In genomic region chr11:62560566-62561103, GRCh38 we compare ENCODE assay signal across 8 cellular contexts.
A peak's percentile ranks its signal among the peaks of the same experiment; 100 is the strongest.
DNase-seq lines count a peak whose midpoint lies in the region; ATAC-seq lines count a peak whose summit lies in the region.

No MANE protein-coding gene starts in this region.

- DNase-seq in NCI-H1694 treated with DMSO at 0.1 percent for 48 hours (lab: John Stamatoyannopoulos, UW), result peak; percentile 33
- no peak for DNase-seq in NCI-H1694 (lab: John Stamatoyannopoulos, UW)
- peak; percentile 71 for DNase-seq in NCI-H2107 treated with DMSO at 0.1 percent for 48 hours (lab: John Stamatoyannopoulos, UW; ENCODE audit: unreplicated experiment)
- DNase-seq in activated CD4-positive, alpha-beta T cell treated with anti-CD3 and anti-CD28 coated beads, Interleukin-2, amount 50 U/mL, for 1 hour, result peak; percentile 87
- peak; percentile 80 for DNase-seq in effector CD4-positive, alpha-beta T cell
- DNase-seq in memory B cell (ENCODE audit: low spot score in 2 of 2), result peak; percentile 73 to 74
- peak; percentile 60 to 73 for DNase-seq in stimulated activated CD8-positive, alpha-beta memory T cell treated with anti-CD3 and anti-CD28 coated beads, Interleukin-7, amount 100 ng/mL, for 1 hour (ENCODE audit: low read depth in 2 of 2)
- DNase-seq in SHP77 (lab: John Stamatoyannopoulos, UW), result no peak

- no peaks in the 10 kb centered on the region for H3K9me3 Mint-ChIP-seq in memory B cell

- ATAC-seq in memory B cell (ENCODE audit: low read depth), result peak; percentile 40

- H3K4me1 Mint-ChIP-seq in memory B cell, result peaks cover 34% of the 10 kb centered on the region

- H3K36me3 Mint-ChIP-seq in memory B cell, result peaks cover 21% of the 10 kb centered on the region

- peak overlapping the region; percentile 81 for H3K27ac Mint-ChIP-seq in memory B cell

- H3K4me3 Mint-ChIP-seq in memory B cell, result no peak overlapping the region

- no peaks in the 10 kb centered on the region for H3K27me3 Mint-ChIP-seq in memory B cell

Comparison
In these comparisons a context has a peak if more than half of its experiments do, and no peak if none do; other contexts are left out.
1. DNase-seq: peak in NCI-H1694 treated with DMSO at 0.1 percent for 48 hours (single experiment), NCI-H2107 treated with DMSO at 0.1 percent for 48 hours (single experiment), activated CD4-positive, alpha-beta T cell treated with anti-CD3 and anti-CD28 coated beads, Interleukin-2, amount 50 U/mL, for 1 hour (single experiment), effector CD4-positive, alpha-beta T cell (single experiment), memory B cell (2 of 2) and stimulated activated CD8-positive, alpha-beta memory T cell treated with anti-CD3 and anti-CD28 coated beads, Interleukin-7, amount 100 ng/mL, for 1 hour (2 of 2); none in NCI-H1694 (single experiment) and SHP77 (0 of 2).